In genomic region chr10:129969528-129970264, GRCh38 we compare ENCODE assay signal across 2 cellular contexts.
TF ChIP-seq lines count a peak whose summit lies in the region.

No MANE protein-coding gene starts in this region.

TF ChIP-seq in SK-N-SH, 30 proteins besides CTCF, POLR2A, EP300 and RAD21 (continued from another document):
- TF ChIP-seq USF2 (IDR thresholded peaks at IDR 0.05; ENCODE audit: borderline replicate concordance, low read depth, low read length) (no peak), YY1 (IDR thresholded peaks at IDR 0.05; ENCODE audit: low read depth) (no peak)

TF ChIP-seq in SK-N-SH treated with all-trans-retinoic acid at 6 μM for 48 hours, 23 proteins besides CTCF, POLR2A, EP300 and RAD21 (continued from another document):
- TF ChIP-seq GLIS3 (CRISPR knock-in tag; IDR thresholded peaks at IDR 0.05): no peak
- TF ChIP-seq OSR1 (CRISPR knock-in tag; IDR thresholded peaks at IDR 0.05): no peak
- no peak for TF ChIP-seq BACH2 (CRISPR knock-in tag; IDR thresholded peaks at IDR 0.05; ENCODE audit: borderline replicate concordance)
- TF ChIP-seq TSHZ2 (CRISPR knock-in tag; IDR thresholded peaks at IDR 0.05): no peak
- TF ChIP-seq CSDC2 (CRISPR knock-in tag; IDR thresholded peaks at IDR 0.05): no peak
- no peak for TF ChIP-seq ESRRG (CRISPR knock-in tag; IDR thresholded peaks at IDR 0.05)
